ENCODE assay signal across 11 cellular contexts in genomic region chr20:3071266-3071609, GRCh38. TPM values are rescaled to one million over a fixed set of nuclear protein-coding genes. Genes with fewer than 3 reads are reported as not detected.
DNase-seq lines count a peak whose midpoint lies in the region; ATAC-seq and TF ChIP-seq lines count a peak whose summit lies in the region.
"Had no signal": no experiment of that assay in that cellular context is flagged by ENCODE, and none has a peak within 500 bp of the region (broad histone marks: within the 10 kb centered on the region; RNA-seq: fewer than 3 reads in every experiment).

No MANE protein-coding gene starts in this region.

- no peaks in the 10 kb centered on the region for H4K20me1 ChIP-seq in hepatocyte (ENCODE audit: insufficient read depth, poor library complexity, severe bottlenecking)

- no peak overlapping the region for H2AFZ ChIP-seq in hepatocyte

- TF ChIP-seq CTCF in Caco-2 (IDR thresholded peaks at IDR 0.05; ENCODE audit: insufficient read depth in 1 of 2, low read depth in 1 of 2, low read length in 1 of 2, severe bottlenecking in 1 of 2, unreplicated experiment in 1 of 2) (no peak), hepatocyte (IDR thresholded peaks at IDR 0.05; ENCODE audit: poor library complexity) (no peak)

- H3K4me2 ChIP-seq in hepatocyte = peak overlapping the region; percentile 97

- H3K9me3 Mint-ChIP-seq in Caco-2 (ENCODE audit: unreplicated experiment) (no peaks in the 10 kb centered on the region), T-cell (no peaks in the 10 kb centered on the region)

- H3K9me3 ChIP-seq in Caco-2 (no peaks in the 10 kb centered on the region), hepatocyte (ENCODE audit: low read depth) (no peaks in the 10 kb centered on the region)

- CTCF ChIA-PET in Caco-2 (lab: Charles Lee) = interaction anchor here (0.6 kb wide), 1 partner anchor 237 kb away, joined by 3 read pairs; no protein-coding TSS in a partner anchor
- CTCF ChIA-PET in T-cell (lab: Charles Lee) = no interaction called here

- no peak for DNase-seq in Caco-2
- no peak for DNase-seq in T-cell
- no peak for DNase-seq in hepatocyte (ENCODE audit: low spot score)
- no peak for DNase-seq in skeletal muscle cell (ENCODE audit: low read depth)
- no peak for DNase-seq in superior temporal gyrus (ENCODE audit: extremely low spot score)
- no peak for DNase-seq in HPDE6-E6E7 (ENCODE audit: extremely low spot score)
- DNase-seq: EL, PC-3 had no signal

- BruUV-seq in Caco-2 (replicated peaks; lab: Mats Ljungman, UMichigan) = no TSS peak

- POLR2A ChIA-PET in Caco-2 (lab: Charles Lee) = no interaction called here
- POLR2A ChIA-PET in T-cell (lab: Charles Lee) = no interaction called here

- H3K4me1 Mint-ChIP-seq in Caco-2 (ENCODE audit: low read depth, unreplicated experiment) = peaks cover 13% of the 10 kb centered on the region
- peaks cover 14 to 32% (median 18%) of the 10 kb centered on the region in 3 donors for H3K4me1 Mint-ChIP-seq in T-cell

- H3K27me3 ChIP-seq in Caco-2 (replicated peaks; ENCODE audit: control insufficient read depth, insufficient read depth, low read length) (no peaks in the 10 kb centered on the region), hepatocyte (peaks cover 15% of the 10 kb centered on the region)

- H3K27ac ChIP-seq in hepatocyte = no peak overlapping the region

- H3K9me2 ChIP-seq in hepatocyte (replicated peaks; ENCODE audit: insufficient read depth) = no peaks in the 10 kb centered on the region

- H3K4me3 ChIP-seq in Caco-2 (ENCODE audit: low read depth, low read length) (peak overlapping the region; percentile 74), hepatocyte (no peak overlapping the region), skeletal muscle cell (ENCODE audit: low read depth, low read length) (peak overlapping the region; percentile 30)

- H3K4me3 Mint-ChIP-seq in Caco-2 (ENCODE audit: unreplicated experiment) (peak overlapping the region; percentile 58), T-cell (peak overlapping the region; percentile 75 to 86 (median 78))

- no peaks in the 10 kb centered on the region for H3K27me3 Mint-ChIP-seq in Caco-2 (ENCODE audit: insufficient read depth, unreplicated experiment)
- H3K27me3 Mint-ChIP-seq in T-cell = peaks cover 0 to 2% of the 10 kb centered on the region in 2 donors

- H3K36me3 ChIP-seq in Caco-2 (ENCODE audit: control insufficient read depth, insufficient read depth, low read length) (no peaks in the 10 kb centered on the region; the same call in 1 of the 2 replicates), hepatocyte (replicated peaks; ENCODE audit: insufficient read depth, low read depth) (no peaks in the 10 kb centered on the region)

- 91% methylated on average over 16 of the region's 16 CpGs for WGBS in hepatocyte (ENCODE audit: low lambda C conversion rate, missing lambda C conversion rate)

- no peaks in the 10 kb centered on the region for H3K79me2 ChIP-seq in hepatocyte

- H3K27ac Mint-ChIP-seq in Caco-2 (ENCODE audit: unreplicated experiment) = no peak overlapping the region
- H3K27ac Mint-ChIP-seq in T-cell = peak overlapping the region in 1 of 2 donors; percentile 80

- H3K4me1 ChIP-seq in Caco-2 = peaks cover 6% of the 10 kb centered on the region; the same call in 1 of the 2 replicates
- H3K4me1 ChIP-seq in hepatocyte (ENCODE audit: insufficient read depth) = peaks cover 10% of the 10 kb centered on the region

- peaks cover 8% of the 10 kb centered on the region for H3K36me3 Mint-ChIP-seq in Caco-2 (ENCODE audit: insufficient read depth, unreplicated experiment)
- peaks cover 5% of the 10 kb centered on the region for H3K36me3 Mint-ChIP-seq in T-cell

- ATAC-seq in T-cell (replicated peaks in 1 of 4) = no peak
- no peak for ATAC-seq in GM19397 (IDR thresholded peaks at IDR 0.05; ENCODE audit: unreplicated experiment)
- ATAC-seq in HG03139 (IDR thresholded peaks at IDR 0.05; ENCODE audit: unreplicated experiment) = no peak
- ATAC-seq: PC-3 had no signal

- intact Hi-C loops in Caco-2 (cut with micrococcal nuclease; ENCODE audit: unreplicated experiment) = no loop called here

RNA-seq across cellular contexts. Expression of gene OXT, which starts 0.2 kb away (rescaled TPM):
- total RNA-seq in Caco-2 (2022) (1.9 and 2.7 TPM in 2 replicates), T-cell (1 to 10 TPM in 2 of 5 donors, under 1 TPM in 1, not detected in 2; 0.92 to 3.0 (median 1.5) TPM), hepatocyte (0.92 TPM in 1 of 2 replicates, not detected in the other)
- polyA plus RNA-seq in hepatocyte = 3.4 and 4.3 TPM in 2 replicates
- total RNA-seq: lung microvascular endothelial cell, PC-3 had no signal

RNA-seq across cellular contexts. Expression of gene AVP, which starts 13.3 kb away (rescaled TPM):
- total RNA-seq in Caco-2 (2022) (not detected in 2 replicates), T-cell (1 to 10 TPM in 1 of 5 donors, under 1 TPM in 2, not detected in 2; 0.44 to 1.6 (median 0.59) TPM), hepatocyte (0.67 TPM in 1 of 2 replicates, not detected in the other)
- polyA plus RNA-seq in hepatocyte = 1.2 and 1.3 TPM in 2 replicates
- total RNA-seq: lung microvascular endothelial cell, PC-3 had no signal

RNA-seq across cellular contexts. Expression of gene MRPS26, which starts 25.4 kb away (rescaled TPM):
- 93.9 and 95.0 TPM in 2 replicates for total RNA-seq in Caco-2 (2022)
- total RNA-seq in T-cell = 10 to 100 TPM; 20.9 to 38.5 (median 36.8) TPM
- 84.4 and 89.2 TPM in 2 replicates for total RNA-seq in hepatocyte
- 150 and 174 TPM in 2 replicates for polyA plus RNA-seq in hepatocyte

RNA-seq across cellular contexts. Expression of gene GNRH2, which starts 27.8 kb away (rescaled TPM):
- total RNA-seq in Caco-2 (2022) (0.74 TPM in 1 of 2 replicates, not detected in the other), T-cell (1 to 10 TPM in 4 of 5 donors, under 1 TPM in 1; 0.60 to 3.4 (median 1.8) TPM), hepatocyte (27.0 and 33.8 TPM in 2 replicates)
- 93.8 and 131 TPM in 2 replicates for polyA plus RNA-seq in hepatocyte
- total RNA-seq: lung microvascular endothelial cell, PC-3 had no signal
